8 cellular contexts compared by ENCODE assay signal in genomic region chr6:7615611-7616383, GRCh38. TPM values are rescaled to one million over a fixed set of nuclear protein-coding genes. Genes with fewer than 3 reads are reported as not detected.
A peak's percentile ranks its signal among the peaks of the same experiment; 100 is the strongest.
DNase-seq lines count a peak whose midpoint lies in the region; ATAC-seq and TF ChIP-seq lines count a peak whose summit lies in the region.

No MANE protein-coding gene starts in this region.

- intact Hi-C loops in activated CD4-positive, alpha-beta T cell treated with anti-CD3 and anti-CD28 coated beads for 36 hours (cut with DNase I, micrococcal nuclease), result loop anchor here (1.0 to 10.0 kb wide), 4 partner anchors 190 to 938 kb away; no protein-coding TSS in a partner anchor
- intact Hi-C loops in right lobe of liver (cut with DNase I), result loop anchor here in 1 of 2 donors (10.0 kb wide), 2 partner anchors 191 to 321 kb away; no protein-coding TSS in a partner anchor

- POLR2A ChIA-PET in activated CD4-positive, alpha-beta T cell treated with anti-CD3 and anti-CD28 coated beads for 36 hours (lab: Charles Lee), result interaction anchor here (0.6 to 0.7 kb wide), 4 partner anchors 174 to 608 kb away, joined by 3 to 6 read pairs (median 4); no protein-coding TSS in a partner anchor

- ATAC-seq in activated CD4-positive, alpha-beta T cell treated with anti-CD3 and anti-CD28 coated beads for 36 hours, result peak; percentile 69
- ATAC-seq in right lobe of liver, result peak; percentile 80 to 84 (median 82)
- no peak for ATAC-seq in GM19463 (IDR thresholded peaks at IDR 0.05; ENCODE audit: unreplicated experiment)

- H3K27me3 Mint-ChIP-seq in activated CD4-positive, alpha-beta T cell treated with anti-CD3 and anti-CD28 coated beads for 36 hours, result no peaks in the 10 kb centered on the region
- peaks cover 4% of the 10 kb centered on the region for H3K27me3 Mint-ChIP-seq in IgD-negative memory B cell

- H3K36me3 ChIP-seq in right lobe of liver (peaks cover 0 to 14% (median 5%) of the 10 kb centered on the region in 4 donors), tibial nerve (peaks cover 0 to 27% (median 0%) of the 10 kb centered on the region in 3 donors)

- no peak overlapping the region for H3K27ac Mint-ChIP-seq in activated CD4-positive, alpha-beta T cell treated with anti-CD3 and anti-CD28 coated beads for 36 hours
- peak overlapping the region in 2 of 3 donors; percentile 4 to 54 for H3K27ac Mint-ChIP-seq in IgD-negative memory B cell

- no peak for TF ChIP-seq EP300 in tibial nerve (IDR thresholded peaks at IDR 0.05)

- peaks cover 17% of the 10 kb centered on the region for H3K4me1 Mint-ChIP-seq in activated CD4-positive, alpha-beta T cell treated with anti-CD3 and anti-CD28 coated beads for 36 hours
- H3K4me1 Mint-ChIP-seq in IgD-negative memory B cell, result peaks cover 0 to 13% (median 10%) of the 10 kb centered on the region in 3 donors

- no peak for TF ChIP-seq POLR2A in right lobe of liver (IDR thresholded peaks at IDR 0.05)
- no peak for TF ChIP-seq POLR2A in tibial nerve (IDR thresholded peaks at IDR 0.05)

- WGBS in right lobe of liver (ENCODE audit: insufficient coverage, low coverage, low lambda C conversion rate, missing lambda C conversion rate), result 7% methylated on average over 7 of the region's 7 CpGs
- 25 to 29% methylated on average over 7 of the region's 7 CpGs for WGBS in tibial nerve, 2 donors

- H3K4me3 ChIP-seq in right lobe of liver, result no peak overlapping the region
- H3K4me3 ChIP-seq in tibial nerve, result no peak overlapping the region

- no peaks in the 10 kb centered on the region for H3K9me3 ChIP-seq in right lobe of liver
- no peaks in the 10 kb centered on the region for H3K9me3 ChIP-seq in tibial nerve

- peaks cover 11% of the 10 kb centered on the region for H3K36me3 Mint-ChIP-seq in activated CD4-positive, alpha-beta T cell treated with anti-CD3 and anti-CD28 coated beads for 36 hours (ENCODE audit: low read depth)
- peaks cover 1% of the 10 kb centered on the region for H3K36me3 Mint-ChIP-seq in IgD-negative memory B cell

- no peaks in the 10 kb centered on the region for H3K27me3 ChIP-seq in right lobe of liver
- no peaks in the 10 kb centered on the region for H3K27me3 ChIP-seq in tibial nerve

- TF ChIP-seq CTCF in right lobe of liver (IDR thresholded peaks at IDR 0.05) (peak; percentile 71 to 91 (median 80)), tibial nerve (IDR thresholded peaks at IDR 0.05) (peak; percentile 70 to 83 (median 74))

- CTCF ChIA-PET in activated CD4-positive, alpha-beta T cell treated with anti-CD3 and anti-CD28 coated beads for 36 hours (lab: Charles Lee), result interaction anchor here (0.6 to 2.9 kb wide), 14 partner anchors 13 to 362 kb away, joined by 3 to 24 read pairs (median 3); no protein-coding TSS in a partner anchor

- H3K27ac ChIP-seq in right lobe of liver (no peak overlapping the region), tibial nerve (no peak overlapping the region)

- no peaks in the 10 kb centered on the region for H3K9me3 Mint-ChIP-seq in activated CD4-positive, alpha-beta T cell treated with anti-CD3 and anti-CD28 coated beads for 36 hours (ENCODE audit: low read depth)
- H3K9me3 Mint-ChIP-seq in IgD-negative memory B cell, result no peaks in the 10 kb centered on the region

- H3K4me1 ChIP-seq in right lobe of liver (peaks cover 0 to 6% (median 0%) of the 10 kb centered on the region in 4 donors), tibial nerve (peaks cover 0 to 22% (median 0%) of the 10 kb centered on the region in 4 donors)

- no peak overlapping the region for H3K4me3 Mint-ChIP-seq in activated CD4-positive, alpha-beta T cell treated with anti-CD3 and anti-CD28 coated beads for 36 hours
- peak overlapping the region in 1 of 4 donors; percentile 6 for H3K4me3 Mint-ChIP-seq in IgD-negative memory B cell

- DNase-seq in activated CD4-positive, alpha-beta T cell treated with anti-CD3 and anti-CD28 coated beads for 36 hours, result peak; percentile 44
- no peak for DNase-seq in activated CD4-positive, alpha-beta T cell treated with anti-CD3 and anti-CD28 coated beads for 1 hour
- peak; percentile 50 for DNase-seq in SK-N-DZ (ENCODE audit: low spot score)
- peak; percentile 48 for DNase-seq in dedifferentiated amniotic fluid mesenchymal stem cell (ENCODE audit: extremely low spot score)
- no peak for DNase-seq in right lobe of liver
- DNase-seq in tibial nerve (ENCODE audit: low spot score in 2 of 2), result peak in 1 of 2 donors; percentile 82

RNA-seq across cellular contexts. Expression of gene SNRNP48, which starts 25.8 kb away (rescaled TPM):
- 10 to 100 TPM; 19.4 to 20.9 TPM for total RNA-seq in activated CD4-positive, alpha-beta T cell treated with anti-CD3 and anti-CD28 coated beads for 36 hours
- 6.9 TPM for polyA plus RNA-seq in IgD-negative memory B cell
- polyA plus RNA-seq in SK-N-DZ (2014; cell fraction: cytosol; rRNA removed), result 12.5 and 18.0 TPM in 2 replicates
- polyA plus RNA-seq in SK-N-DZ (2014; cell fraction: nucleus; rRNA removed), result 20.2 and 22.6 TPM in 2 replicates
- total RNA-seq in right lobe of liver (10 to 100 TPM in 1 of 6 experiments, 1 to 10 TPM in 5; 4.7 to 13.7 (median 7.0) TPM), tibial nerve (10 to 100 TPM in 2 of 4 donors, 1 to 10 TPM in 2; 7.8 to 15.7 (median 11.8) TPM)

Comparison
In these comparisons a context has a peak if more than half of its experiments do, and no peak if none do; other contexts are left out.
1. DNase-seq: peak in activated CD4-positive, alpha-beta T cell treated with anti-CD3 and anti-CD28 coated beads for 36 hours (single experiment), SK-N-DZ (single experiment) and dedifferentiated amniotic fluid mesenchymal stem cell (single experiment); none in activated CD4-positive, alpha-beta T cell treated with anti-CD3 and anti-CD28 coated beads for 1 hour (single experiment) and right lobe of liver (0 of 3).